ENCODE assay signal across 8 cellular contexts in genomic region chr6:31769684-31770371, GRCh38. TPM values are rescaled to one million over a fixed set of nuclear protein-coding genes. Genes with fewer than 3 reads are reported as not detected.
DNase-seq lines count a peak whose midpoint lies in the region; ATAC-seq, FAIRE-seq and TF ChIP-seq lines count a peak whose summit lies in the region.

No MANE protein-coding gene starts in this region.

- POLR2A ChIA-PET in SK-N-SH (lab: Yijun Ruan, JAX), result no interaction called here

- DNase-seq in D721Med (ENCODE audit: insufficient read length, low spot score) (peak; percentile 73), SK-N-SH (peak; percentile 72), Right ventricle myocardium superior (peak; percentile 84), small intestine (peak; percentile 88), DMS79 (lab: John Stamatoyannopoulos, UW) (no peak), amniotic stem cell (lab: John Stamatoyannopoulos, UW) (no peak)
- peak; percentile 66 for DNase-seq in Jurkat, Clone E6-1 (ENCODE audit: low read depth, low spot score)
- peak; percentile 68 for DNase-seq in activated gamma-delta T cell treated with anti-CD3 and anti-CD28 coated beads, Interleukin-2, amount 50 U/mL, for 16 hours (ENCODE audit: low read depth)

- no peak overlapping the region for H3K4me2 ChIP-seq in SK-N-SH

- peak; percentile 84 for TF ChIP-seq CTCF in D721Med (IDR thresholded peaks at IDR 0.05; ENCODE audit: insufficient read depth, missing control alignments)
- TF ChIP-seq CTCF in SK-N-SH (IDR thresholded peaks at IDR 0.05), result peak; percentile 66

- H3K36me3 ChIP-seq in SK-N-SH (replicated peaks in 1 of 2; ENCODE audit: control insufficient read depth in 1 of 2, insufficient read depth in 2 of 2, low read length in 1 of 2), result no peaks in the 10 kb centered on the region
- no peaks in the 10 kb centered on the region for H3K36me3 ChIP-seq in small intestine (ENCODE audit: control insufficient read depth in 2 of 2, insufficient read depth in 2 of 2, low read length in 2 of 2)

- H3K9me2 ChIP-seq in SK-N-SH, result no peaks in the 10 kb centered on the region

- FAIRE-seq in D721Med (lab: Jason Lieb, UNC) (no peak), small intestine (lab: Jason Lieb, UNC) (no peak)

- WGBS in SK-N-SH (ENCODE audit: low lambda C conversion rate), result 50% methylated on average over 8 of the region's 12 CpGs
- 36 to 57% (median 46%) methylated on average over 12 of the region's 12 CpGs for WGBS in small intestine, 3 donors

- no peak for TF ChIP-seq EP300 in SK-N-SH (IDR thresholded peaks at IDR 0.05; ENCODE audit: borderline replicate concordance in 1 of 2, low read depth in 1 of 2, low read length in 1 of 2)

- peaks cover 2% of the 10 kb centered on the region for H3F3A ChIP-seq in SK-N-SH (replicated peaks; ENCODE audit: insufficient read depth)

- no peak overlapping the region for H3K27ac ChIP-seq in SK-N-SH (ENCODE audit: low read depth in 2 of 2, low read length in 1 of 2)
- H3K27ac ChIP-seq in small intestine (ENCODE audit: low read depth in 1 of 2, low read length in 1 of 2), result no peak overlapping the region

- H3K27me3 ChIP-seq in SK-N-SH (ENCODE audit: insufficient read depth) (no peaks in the 10 kb centered on the region), small intestine (ENCODE audit: control insufficient read depth in 2 of 2, insufficient read depth in 2 of 2, low read length in 2 of 2) (no peaks in the 10 kb centered on the region)

- H3K79me2 ChIP-seq in SK-N-SH (ENCODE audit: insufficient read depth), result no peaks in the 10 kb centered on the region

- no peak overlapping the region for H3K9ac ChIP-seq in SK-N-SH

- no peak overlapping the region for H2AFZ ChIP-seq in SK-N-SH (ENCODE audit: low read depth)

- ATAC-seq in Right ventricle myocardium superior (ENCODE audit: poor library complexity), result peak; percentile 67

- CTCF ChIA-PET in SK-N-SH (lab: Yijun Ruan, JAX), result interaction anchor here (0.7 to 3.3 kb wide), 17 partner anchors 8 to 1377 kb away, joined by 3 to 16 read pairs (median 4); partner anchors contain the start of genes DDAH2, LY6G5C and MSH5

- H3K9me3 ChIP-seq in SK-N-SH, result no peaks in the 10 kb centered on the region
- H3K9me3 ChIP-seq in small intestine (ENCODE audit: control insufficient read depth, low read depth), result no peaks in the 10 kb centered on the region

- no peaks in the 10 kb centered on the region for H4K20me1 ChIP-seq in SK-N-SH (ENCODE audit: insufficient read depth)

- intact Hi-C loops in Right ventricle myocardium superior (cut with DNase I), result loop anchor here (5.0 to 10.0 kb wide), 2 partner anchors 62 to 85 kb away; partner anchors contain the start of gene LY6G5C

- H3K4me3 ChIP-seq in Jurkat, Clone E6-1 (ENCODE audit: low read length), result no peak overlapping the region
- no peak overlapping the region for H3K4me3 ChIP-seq in SK-N-SH (ENCODE audit: low read depth in 2 of 2, low read length in 1 of 2)
- H3K4me3 ChIP-seq in small intestine (ENCODE audit: low read depth in 1 of 2, low read length in 2 of 2), result no peak overlapping the region

- TF ChIP-seq RAD21 in SK-N-SH (IDR thresholded peaks at IDR 0.05; ENCODE audit: low read length), result peak; percentile 20; the same call in 1 of the 2 replicates

- H3K4me1 ChIP-seq in SK-N-SH (ENCODE audit: control insufficient read depth in 1 of 2, insufficient read depth in 2 of 2, low read depth in 1 of 2, low read length in 1 of 2) (peaks cover 0 to 8% of the 10 kb centered on the region in 2 experiments; a peak in 1 of 4 replicates), small intestine (ENCODE audit: control insufficient read depth in 2 of 2, insufficient read depth in 1 of 2, low read depth in 1 of 2, low read length in 1 of 2) (no peaks in the 10 kb centered on the region)

TF ChIP-seq in SK-N-SH, 30 proteins besides CTCF, POLR2A, EP300 and RAD21:
- TF ChIP-seq SMC3 (IDR thresholded peaks at IDR 0.05; ENCODE audit: low read depth, low read length) (peak; percentile 36), EZH2phosphoT487 (IDR thresholded peaks at IDR 0.05; ENCODE audit: borderline replicate concordance, low read depth) (no peak)

RNA-seq across cellular contexts. Expression of gene VWA7, which starts 7.3 kb away (rescaled TPM):
- 1.2 TPM for polyA plus RNA-seq in Jurkat, Clone E6-1 (2012; ENCODE audit: insufficient read depth, insufficient read length)
- polyA plus RNA-seq in SK-N-SH (2012; rRNA removed) (0.45 and 0.56 TPM in 2 replicates), small intestine (1 to 10 TPM; 2.9 to 9.8 (median 3.0) TPM)
- polyA plus RNA-seq in SK-N-SH (2012; cell fraction: cytosol; rRNA removed), result 0.33 and 0.71 TPM in 2 replicates
- 3.3 and 3.5 TPM in 2 replicates for polyA plus RNA-seq in SK-N-SH (2012; cell fraction: nucleus; rRNA removed)
- 9.5 TPM for total RNA-seq in Right ventricle myocardium superior

RNA-seq across cellular contexts. Expression of gene SAPCD1, which starts 7.4 kb away (rescaled TPM):
- 16.0 TPM for polyA plus RNA-seq in Jurkat, Clone E6-1 (2012; ENCODE audit: insufficient read depth, insufficient read length)
- polyA plus RNA-seq in SK-N-SH (2012; rRNA removed), result 5.9 and 6.3 TPM in 2 replicates
- polyA plus RNA-seq in SK-N-SH (2012; cell fraction: cytosol; rRNA removed), result 1.2 and 1.3 TPM in 2 replicates
- polyA plus RNA-seq in SK-N-SH (2012; cell fraction: nucleus; rRNA removed), result 44.9 and 62.9 TPM in 2 replicates
- 0.86 TPM for total RNA-seq in Right ventricle myocardium superior
- 1 to 10 TPM; 1.4 to 6.4 (median 2.7) TPM for polyA plus RNA-seq in small intestine

RNA-seq across cellular contexts. Expression of gene VARS1, which starts 25.7 kb away (rescaled TPM):
- 125 TPM for polyA plus RNA-seq in Jurkat, Clone E6-1 (2012; ENCODE audit: insufficient read depth, insufficient read length)
- polyA plus RNA-seq in SK-N-SH (2012; rRNA removed) (22.2 and 35.1 TPM in 2 replicates), small intestine (10 to 100 TPM; 19.9 to 42.4 (median 22.4) TPM)
- polyA plus RNA-seq in SK-N-SH (2012; cell fraction: cytosol; rRNA removed), result 13.7 and 19.2 TPM in 2 replicates
- polyA plus RNA-seq in SK-N-SH (2012; cell fraction: nucleus; rRNA removed), result 98.2 and 118 TPM in 2 replicates
- 22.1 TPM for total RNA-seq in Right ventricle myocardium superior

RNA-seq across cellular contexts. Expression of gene MSH5, which starts 30.0 kb away (rescaled TPM):
- 109 TPM for polyA plus RNA-seq in Jurkat, Clone E6-1 (2012; ENCODE audit: insufficient read depth, insufficient read length)
- polyA plus RNA-seq in SK-N-SH (2012; rRNA removed) (16.0 and 19.5 TPM in 2 replicates), small intestine (10 to 100 TPM in 1 of 3 donors, 1 to 10 TPM in 2; 1.6 to 12.2 (median 6.3) TPM)
- polyA plus RNA-seq in SK-N-SH (2012; cell fraction: cytosol; rRNA removed), result 4.2 and 5.4 TPM in 2 replicates
- polyA plus RNA-seq in SK-N-SH (2012; cell fraction: nucleus; rRNA removed), result 143 and 155 TPM in 2 replicates
- 1.8 TPM for total RNA-seq in Right ventricle myocardium superior

RNA-seq across cellular contexts. Expression of gene CLIC1, which starts 33.5 kb away (rescaled TPM):
- polyA plus RNA-seq in Jurkat, Clone E6-1 (2012; ENCODE audit: insufficient read depth, insufficient read length), result 526 TPM
- 520 and 569 TPM in 2 replicates for polyA plus RNA-seq in SK-N-SH (2012; rRNA removed)
- polyA plus RNA-seq in SK-N-SH (2012; cell fraction: cytosol; rRNA removed), result 391 and 518 TPM in 2 replicates
- polyA plus RNA-seq in SK-N-SH (2012; cell fraction: nucleus; rRNA removed), result 233 and 286 TPM in 2 replicates
- 86.8 TPM for total RNA-seq in Right ventricle myocardium superior
- 100 to 1,000 TPM; 400 to 569 (median 500) TPM for polyA plus RNA-seq in small intestine

Comparison
In these comparisons a context has a peak if more than half of its experiments do, and no peak if none do; other contexts are left out.
1. DNase-seq: peak in D721Med (single experiment), Jurkat, Clone E6-1 (single experiment), SK-N-SH (single experiment), activated gamma-delta T cell treated with anti-CD3 and anti-CD28 coated beads, Interleukin-2, amount 50 U/mL, for 16 hours (single experiment), Right ventricle myocardium superior (single experiment) and small intestine (single experiment); none in DMS79 (single experiment) and amniotic stem cell (single experiment).